Comparison of ENCODE assay signal across 8 cellular contexts in the genomic region with DNA sequence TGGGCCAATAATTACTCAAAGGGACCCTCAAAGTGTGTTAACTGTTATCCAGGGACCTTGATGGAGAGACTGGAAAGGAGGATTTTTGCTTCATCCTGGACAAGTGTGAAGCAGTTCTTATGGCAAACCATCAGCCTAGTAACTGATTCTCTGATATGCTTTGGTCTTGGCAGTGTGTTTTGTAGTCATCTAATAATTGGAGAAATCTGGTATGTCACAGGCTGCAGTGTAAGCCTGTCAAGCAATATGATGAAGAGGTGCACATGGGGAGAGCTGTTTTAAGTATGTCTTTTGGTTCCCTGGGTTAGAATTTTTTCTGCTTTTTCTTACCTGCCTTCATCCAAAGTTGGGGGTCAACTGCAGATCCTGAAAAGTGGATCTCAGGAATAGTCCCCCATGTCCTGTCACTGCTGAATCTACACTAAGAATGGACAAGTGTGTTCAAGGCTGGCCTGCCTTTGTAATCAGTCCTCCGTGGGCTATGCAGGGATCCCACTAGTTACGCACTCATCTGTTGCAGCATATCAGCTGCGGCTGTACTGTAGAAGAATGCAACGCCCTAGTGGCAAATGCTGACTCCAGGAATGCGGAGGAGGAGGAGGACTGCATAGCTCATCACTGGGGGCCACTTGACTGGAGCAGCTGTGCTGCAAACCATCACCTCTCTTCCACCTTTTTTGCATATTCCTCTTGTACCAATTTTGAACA. TPM values are rescaled to one million over a fixed set of nuclear protein-coding genes. Genes with fewer than 3 reads are reported as not detected.
A peak's percentile ranks its signal among the peaks of the same experiment; 100 is the strongest.
DNase-seq lines count a peak whose midpoint lies in the region; TF ChIP-seq lines count a peak whose summit lies in the region.

No MANE protein-coding gene starts in this region.

- CTCF ChIA-PET in MCF 10A (lab: Yijun Ruan, JAX): no interaction called here

- BruUV-seq in MCF 10A (replicated peaks; lab: Mats Ljungman, UMichigan): no TSS peak

- POLR2A ChIA-PET in MCF 10A (lab: Yijun Ruan, JAX): interaction anchor here (0.6 to 7.6 kb wide), 26 partner anchors 7 to 394 kb away, joined by 3 to 85 read pairs (median 5); a partner anchor contains a TSS

- no peaks in the 10 kb centered on the region for H3K27me3 ChIP-seq in OCI-LY1 (ENCODE audit: insufficient read depth, low read length)

- H3K4me2 ChIP-seq in OCI-LY1 (ENCODE audit: low read length): peak overlapping the region; percentile 88

- H3K9me3 Mint-ChIP-seq in MCF 10A (ENCODE audit: unreplicated experiment): no peaks in the 10 kb centered on the region
- no peaks in the 10 kb centered on the region for H3K9me3 Mint-ChIP-seq in immature natural killer cell

- no peak for TF ChIP-seq CTCF in OCI-LY1 (IDR thresholded peaks at IDR 0.05; ENCODE audit: low read length)
- TF ChIP-seq CTCF in MCF 10A (IDR thresholded peaks at IDR 0.05; ENCODE audit: unreplicated experiment): no peak
- TF ChIP-seq CTCF in GM20000 (IDR thresholded peaks at IDR 0.05; ENCODE audit: extremely low read depth, missing control alignments): no peak

- peaks cover 68% of the 10 kb centered on the region for H3K4me1 ChIP-seq in OCI-LY1 (ENCODE audit: insufficient read depth, low read length, severe bottlenecking)

- peaks cover 23% of the 10 kb centered on the region for H3K36me3 Mint-ChIP-seq in MCF 10A (ENCODE audit: insufficient read depth, unreplicated experiment)
- no peaks in the 10 kb centered on the region for H3K36me3 Mint-ChIP-seq in immature natural killer cell

- H3K4me3 ChIP-seq in OCI-LY1 (ENCODE audit: low read depth, low read length, poor library complexity, severe bottlenecking): peak overlapping the region; percentile 96

- no peak overlapping the region for H2AFZ ChIP-seq in OCI-LY1 (ENCODE audit: low read length)

- no peak overlapping the region for H3K27ac Mint-ChIP-seq in MCF 10A (ENCODE audit: low read depth, unreplicated experiment)
- no peak overlapping the region for H3K27ac Mint-ChIP-seq in immature natural killer cell

- intact Hi-C loops in MCF 10A (cut with micrococcal nuclease): loop anchor here (2.0 to 10.0 kb wide), 3 partner anchors 50 to 1070 kb away; a partner anchor contains a TSS

- DNase-seq in GM04503 (ENCODE audit: low read depth) (peak; percentile 68), MCF 10A (ENCODE audit: unreplicated experiment) (peak; percentile 75), islet precursor cell (peak; percentile 93), GM20000 (ENCODE audit: low spot score) (no peak), immature natural killer cell (no peak), OCI-M2 (lab: John Stamatoyannopoulos, UW; ENCODE audit: unreplicated experiment) (no peak)
- DNase-seq in stimulated activated CD4-positive, alpha-beta T cell treated with anti-CD3 and anti-CD28 coated beads, Interleukin-4, amount 100 ng/mL, for 4 hours: peak; percentile 12 to 17

- no peaks in the 10 kb centered on the region for H3K27me3 Mint-ChIP-seq in MCF 10A (ENCODE audit: insufficient read depth, unreplicated experiment)
- H3K27me3 Mint-ChIP-seq in immature natural killer cell (ENCODE audit: low read depth in 3 of 3): peaks cover 7 to 15% (median 9%) of the 10 kb centered on the region in 3 donors

- H4K20me1 ChIP-seq in OCI-LY1 (ENCODE audit: insufficient read depth, low read length): no peaks in the 10 kb centered on the region

- H3K4me3 Mint-ChIP-seq in MCF 10A (ENCODE audit: unreplicated experiment) (no peak overlapping the region), immature natural killer cell (no peak overlapping the region)

- no peaks in the 10 kb centered on the region for H3K9me2 ChIP-seq in OCI-LY1 (ENCODE audit: low read depth, low read length)

- peak overlapping the region; percentile 0 for H3K27ac ChIP-seq in OCI-LY1 (ENCODE audit: low read depth, low read length, poor library complexity, severe bottlenecking)

- H3K36me3 ChIP-seq in OCI-LY1 (ENCODE audit: insufficient read depth, low read length): no peaks in the 10 kb centered on the region

- no peaks in the 10 kb centered on the region for H3F3A ChIP-seq in OCI-LY1 (ENCODE audit: insufficient read depth, low read length)

- H3K4me1 Mint-ChIP-seq in MCF 10A (ENCODE audit: insufficient read depth, unreplicated experiment): peaks cover 31% of the 10 kb centered on the region
- peaks cover 43 to 55% of the 10 kb centered on the region in 2 donors for H3K4me1 Mint-ChIP-seq in immature natural killer cell

- H3K9me3 ChIP-seq in OCI-LY1 (ENCODE audit: low read length): no peaks in the 10 kb centered on the region

- peaks cover 38% of the 10 kb centered on the region for H3K79me2 ChIP-seq in OCI-LY1 (ENCODE audit: insufficient read depth, low read length)

- H3K9ac ChIP-seq in OCI-LY1 (ENCODE audit: low read length): peak overlapping the region; percentile 93

RNA-seq across cellular contexts. Expression of a gene that starts 1.9 kb away (rescaled TPM):
- 254 and 280 TPM in 2 replicates for total RNA-seq in MCF 10A (2022)
- polyA plus RNA-seq in immature natural killer cell: 100 to 1,000 TPM in 1 of 3 donors, 10 to 100 TPM in 1, 1 to 10 TPM in 1; 4.8 to 112 (median 25.5) TPM

RNA-seq across cellular contexts. Expression of a gene that starts 49.8 kb away (rescaled TPM):
- total RNA-seq in MCF 10A (2022): 34.1 TPM in 2 replicates
- polyA plus RNA-seq in immature natural killer cell: 10 to 100 TPM; 17.4 to 49.3 (median 22.8) TPM

Comparison
In these comparisons a context has a peak if more than half of its experiments do, and no peak if none do; other contexts are left out.
1. DNase-seq: peak in GM04503 (single experiment), MCF 10A (single experiment), islet precursor cell (single experiment) and stimulated activated CD4-positive, alpha-beta T cell treated with anti-CD3 and anti-CD28 coated beads, Interleukin-4, amount 100 ng/mL, for 4 hours (2 of 2); none in GM20000 (single experiment), immature natural killer cell (0 of 3) and OCI-M2 (single experiment).